Comparison of ENCODE assay signal across 8 cellular contexts in the genomic region with DNA sequence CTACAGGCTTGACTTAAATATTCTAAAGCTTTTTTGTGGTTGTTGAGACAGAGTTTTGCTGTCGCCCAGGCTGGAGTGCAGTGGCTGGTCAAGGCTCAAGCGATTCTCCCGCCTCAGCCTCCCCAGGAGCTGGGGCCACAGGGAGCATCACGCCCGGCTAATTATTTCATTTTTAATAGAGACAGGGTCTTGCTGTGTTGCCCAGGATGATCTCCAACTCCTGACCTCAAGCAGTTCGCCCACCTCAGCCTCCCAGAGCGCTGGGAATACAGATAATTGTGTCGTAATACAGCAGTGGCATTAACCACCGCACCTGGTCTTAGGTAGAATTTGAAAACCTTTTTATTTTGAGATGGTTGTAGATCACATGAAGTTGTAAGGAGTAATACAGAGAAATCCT. TPM values are rescaled to one million over a fixed set of nuclear protein-coding genes. Genes with fewer than 3 reads are reported as not detected.
A peak's percentile ranks its signal among the peaks of the same experiment; 100 is the strongest.
DNase-seq lines count a peak whose midpoint lies in the region; ATAC-seq and TF ChIP-seq lines count a peak whose summit lies in the region.

No MANE protein-coding gene starts in this region.

- H3K9ac ChIP-seq in OCI-LY1 (ENCODE audit: low read length) (no peak overlapping the region; the same call in 1 of the 2 replicates), endocrine pancreas (ENCODE audit: control insufficient read depth, insufficient read depth, low read length) (peak overlapping the region; percentile 93)

- TF ChIP-seq CTCF in CD14-positive monocyte (IDR thresholded peaks at IDR 0.05) (no peak), OCI-LY1 (IDR thresholded peaks at IDR 0.05; ENCODE audit: low read length) (no peak)

- peaks cover 0 to 1% (median 0%) of the 10 kb centered on the region in 3 donors for H3K27me3 Mint-ChIP-seq in CD14-positive monocyte (ENCODE audit: low read depth in 3 of 3)

- H3K9me3 Mint-ChIP-seq in CD14-positive monocyte: peaks cover 0 to 2% (median 0%) of the 10 kb centered on the region in 7 donors

- intact Hi-C loops in CD14-positive monocyte (cut with micrococcal nuclease): loop anchor here (5.0 to 10.0 kb wide), 4 partner anchors 197 to 907 kb away; a partner anchor contains a TSS

- H3K4me1 ChIP-seq in OCI-LY1 (ENCODE audit: insufficient read depth, low read length, severe bottlenecking) (peaks cover 57% of the 10 kb centered on the region), endocrine pancreas (ENCODE audit: control insufficient read depth, insufficient read depth, low read length) (peaks cover 7% of the 10 kb centered on the region), neuron (ENCODE audit: insufficient read depth, low read length) (peaks cover 28% of the 10 kb centered on the region)

- H3K4me3 ChIP-seq in OCI-LY1 (ENCODE audit: low read depth, low read length, poor library complexity, severe bottlenecking) (peak overlapping the region; percentile 89), endocrine pancreas (ENCODE audit: control insufficient read depth, insufficient read depth, low read length) (peak overlapping the region; percentile 53), neuron (ENCODE audit: low read length) (peak overlapping the region; percentile 59)

- peaks cover 31% of the 10 kb centered on the region for H3K79me2 ChIP-seq in OCI-LY1 (ENCODE audit: insufficient read depth, low read length)

- H3K27me3 ChIP-seq in OCI-LY1 (ENCODE audit: insufficient read depth, low read length): no peaks in the 10 kb centered on the region
- no peaks in the 10 kb centered on the region for H3K27me3 ChIP-seq in endocrine pancreas (ENCODE audit: control insufficient read depth, insufficient read depth, low read length)
- no peaks in the 10 kb centered on the region for H3K27me3 ChIP-seq in neuron (ENCODE audit: insufficient read depth, low read length)

- H2AFZ ChIP-seq in OCI-LY1 (ENCODE audit: low read length) (no peak overlapping the region), neuron (ENCODE audit: low read depth, low read length) (no peak overlapping the region)

- peak overlapping the region; percentile 57 to 96 (median 88) for H3K27ac Mint-ChIP-seq in CD14-positive monocyte

- peak overlapping the region; percentile 82 to 84 for H3K4me3 Mint-ChIP-seq in CD14-positive monocyte

- H3K9me3 ChIP-seq in OCI-LY1 (ENCODE audit: low read length): no peaks in the 10 kb centered on the region
- H3K9me3 ChIP-seq in endocrine pancreas (ENCODE audit: control insufficient read depth, low read length): no peaks in the 10 kb centered on the region
- H3K9me3 ChIP-seq in neuron (ENCODE audit: low read length): no peaks in the 10 kb centered on the region

- ATAC-seq in HG03095 (IDR thresholded peaks at IDR 0.05; ENCODE audit: unreplicated experiment): no peak

- H3K36me3 ChIP-seq in OCI-LY1 (ENCODE audit: insufficient read depth, low read length): peaks cover 22% of the 10 kb centered on the region
- no peaks in the 10 kb centered on the region for H3K36me3 ChIP-seq in endocrine pancreas (ENCODE audit: control insufficient read depth, insufficient read depth, low read length)
- H3K36me3 ChIP-seq in neuron (ENCODE audit: insufficient read depth, low read length): peaks cover 16% of the 10 kb centered on the region

- no peak overlapping the region for H3K27ac ChIP-seq in OCI-LY1 (ENCODE audit: low read depth, low read length, poor library complexity, severe bottlenecking)

- H4K20me1 ChIP-seq in OCI-LY1 (ENCODE audit: insufficient read depth, low read length): no peaks in the 10 kb centered on the region

- H3K9me2 ChIP-seq in OCI-LY1 (ENCODE audit: low read depth, low read length): no peaks in the 10 kb centered on the region

- peaks cover 61% of the 10 kb centered on the region for H3K4me1 Mint-ChIP-seq in CD14-positive monocyte

- peaks cover 27 to 36% of the 10 kb centered on the region in 2 donors for H3K36me3 Mint-ChIP-seq in CD14-positive monocyte

- peaks cover 1% of the 10 kb centered on the region; the same call in 1 of the 2 replicates for H3F3A ChIP-seq in OCI-LY1 (ENCODE audit: insufficient read depth, low read length)

- peak overlapping the region; percentile 96 for H3K4me2 ChIP-seq in OCI-LY1 (ENCODE audit: low read length)

- DNase-seq in CD14-positive monocyte (ENCODE audit: low spot score) (no peak), H4 (ENCODE audit: low spot score) (no peak), glomerular visceral epithelial cell (ENCODE audit: extremely low spot score) (no peak), D341Med (ENCODE audit: low spot score) (no peak)

RNA-seq across cellular contexts. Expression of a gene that starts 1.5 kb away (rescaled TPM):
- polyA plus RNA-seq in CD14-positive monocyte: 1 to 10 TPM; 3.1 to 6.1 TPM
- total RNA-seq in H4 (2014; rRNA removed; shearing (Covaris generic)): 4.5 and 19.6 TPM in 2 replicates

RNA-seq across cellular contexts. Expression of a gene that starts 38.7 kb away (rescaled TPM):
- polyA plus RNA-seq in CD14-positive monocyte: under 1 TPM; 0.15 to 0.27 TPM
- total RNA-seq in H4 (2014; rRNA removed; shearing (Covaris generic)): 0.23 and 1.3 TPM in 2 replicates
